ENCODE assay signal across 1 cellular context in the genomic region with DNA sequence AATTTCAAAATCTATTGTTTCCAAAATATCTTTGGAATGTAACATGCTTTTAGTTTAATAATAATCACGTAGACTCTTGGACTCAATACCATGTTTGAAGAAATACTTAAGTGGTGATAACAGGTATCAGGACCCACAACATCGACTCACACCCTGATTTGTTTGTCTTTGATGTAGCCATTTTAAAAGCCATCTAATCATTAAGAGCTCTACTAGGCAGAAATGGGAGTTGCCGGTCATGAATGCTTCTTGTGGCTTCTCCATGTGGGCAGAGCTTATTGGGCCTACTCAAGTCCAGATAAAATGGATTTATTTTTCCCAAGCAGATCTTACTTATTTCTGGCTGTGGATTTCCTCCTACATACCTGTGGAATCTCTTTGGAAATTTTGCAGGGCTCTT.
TF ChIP-seq lines count a peak whose summit lies in the region.

No MANE protein-coding gene starts in this region.

TF ChIP-seq in SK-N-SH treated with all-trans-retinoic acid at 6 μM for 48 hours, 23 proteins besides CTCF, POLR2A, EP300 and RAD21 (continued from another document):
- TF ChIP-seq, protein P1, sequence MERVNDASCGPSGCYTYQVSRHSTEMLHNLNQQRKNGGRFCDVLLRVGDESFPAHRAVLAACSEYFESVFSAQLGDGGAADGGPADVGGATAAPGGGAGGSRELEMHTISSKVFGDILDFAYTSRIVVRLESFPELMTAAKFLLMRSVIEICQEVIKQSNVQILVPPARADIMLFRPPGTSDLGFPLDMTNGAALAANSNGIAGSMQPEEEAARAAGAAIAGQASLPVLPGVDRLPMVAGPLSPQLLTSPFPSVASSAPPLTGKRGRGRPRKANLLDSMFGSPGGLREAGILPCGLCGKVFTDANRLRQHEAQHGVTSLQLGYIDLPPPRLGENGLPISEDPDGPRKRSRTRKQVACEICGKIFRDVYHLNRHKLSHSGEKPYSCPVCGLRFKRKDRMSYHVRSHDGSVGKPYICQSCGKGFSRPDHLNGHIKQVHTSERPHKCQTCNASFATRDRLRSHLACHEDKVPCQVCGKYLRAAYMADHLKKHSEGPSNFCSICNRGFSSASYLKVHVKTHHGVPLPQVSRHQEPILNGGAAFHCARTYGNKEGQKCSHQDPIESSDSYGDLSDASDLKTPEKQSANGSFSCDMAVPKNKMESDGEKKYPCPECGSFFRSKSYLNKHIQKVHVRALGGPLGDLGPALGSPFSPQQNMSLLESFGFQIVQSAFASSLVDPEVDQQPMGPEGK (CRISPR knock-in tag; IDR thresholded peaks at IDR 0.05; ENCODE audit: borderline replicate concordance): no peak
- TF ChIP-seq TOX (CRISPR knock-in tag; IDR thresholded peaks at IDR 0.05; ENCODE audit: borderline replicate concordance) (no peak), PPARA (CRISPR knock-in tag; IDR thresholded peaks at IDR 0.05; ENCODE audit: borderline replicate concordance) (no peak)
- TF ChIP-seq, protein P2, sequence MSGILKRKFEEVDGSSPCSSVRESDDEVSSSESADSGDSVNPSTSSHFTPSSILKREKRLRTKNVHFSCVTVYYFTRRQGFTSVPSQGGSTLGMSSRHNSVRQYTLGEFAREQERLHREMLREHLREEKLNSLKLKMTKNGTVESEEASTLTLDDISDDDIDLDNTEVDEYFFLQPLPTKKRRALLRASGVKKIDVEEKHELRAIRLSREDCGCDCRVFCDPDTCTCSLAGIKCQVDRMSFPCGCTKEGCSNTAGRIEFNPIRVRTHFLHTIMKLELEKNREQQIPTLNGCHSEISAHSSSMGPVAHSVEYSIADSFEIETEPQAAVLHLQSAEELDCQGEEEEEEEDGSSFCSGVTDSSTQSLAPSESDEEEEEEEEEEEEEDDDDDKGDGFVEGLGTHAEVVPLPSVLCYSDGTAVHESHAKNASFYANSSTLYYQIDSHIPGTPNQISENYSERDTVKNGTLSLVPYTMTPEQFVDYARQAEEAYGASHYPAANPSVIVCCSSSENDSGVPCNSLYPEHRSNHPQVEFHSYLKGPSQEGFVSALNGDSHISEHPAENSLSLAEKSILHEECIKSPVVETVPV (CRISPR knock-in tag; IDR thresholded peaks at IDR 0.05): no peak
